Comparison of ENCODE assay signal across 8 cellular contexts in the genomic region with DNA sequence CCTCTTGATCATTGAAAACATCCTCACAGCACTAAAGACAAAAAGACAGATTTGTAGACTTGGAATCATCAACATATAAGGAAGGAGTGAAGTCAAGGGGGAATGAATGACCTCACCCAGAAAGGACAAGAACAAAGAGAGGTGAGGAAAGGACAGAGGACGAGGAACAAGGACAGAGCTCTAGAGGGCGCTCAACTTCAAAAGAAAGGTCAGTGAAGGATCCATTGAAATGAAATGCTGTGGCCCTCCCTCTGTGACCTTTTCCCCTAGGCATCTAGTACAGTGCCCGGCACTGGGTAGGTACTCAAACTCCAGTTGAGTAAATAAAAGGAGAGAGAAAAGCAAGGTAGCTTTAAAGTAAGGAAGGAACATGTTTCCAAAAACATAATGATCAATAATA. TPM values are rescaled to one million over a fixed set of nuclear protein-coding genes. Genes with fewer than 3 reads are reported as not detected.
DNase-seq lines count a peak whose midpoint lies in the region; ATAC-seq, FAIRE-seq and TF ChIP-seq lines count a peak whose summit lies in the region.

No MANE protein-coding gene starts in this region.

- TF ChIP-seq POLR2A in GM12892 (IDR thresholded peaks at IDR 0.05; ENCODE audit: low read depth, low read length) = no peak

- CTCF ChIA-PET in activated CD4-positive, alpha-beta T cell treated with anti-CD3 and anti-CD28 coated beads for 36 hours (lab: Charles Lee) = interaction anchor here (0.6 to 1.2 kb wide), 3 partner anchors 28 to 1396 kb away, joined by 3 to 5 read pairs (median 4); no protein-coding TSS in a partner anchor

- peaks cover 7% of the 10 kb centered on the region for H3K9me3 Mint-ChIP-seq in activated CD4-positive, alpha-beta T cell treated with anti-CD3 and anti-CD28 coated beads for 36 hours (ENCODE audit: low read depth)
- H3K9me3 Mint-ChIP-seq in activated T-helper 17 cell treated with anti-CD3 and anti-CD28 coated beads, Interleukin-2, amount 50 U/mL, for 72 hours = peaks cover 4% of the 10 kb centered on the region
- H3K9me3 Mint-ChIP-seq in natural killer cell treated with Interleukin-12 subunit alpha and Interleukin-12 subunit beta and Interleukin-15 and Interleukin-18, amount 100 ng/mL, for 72 hours = no peaks in the 10 kb centered on the region

- POLR2A ChIA-PET in activated CD4-positive, alpha-beta T cell treated with anti-CD3 and anti-CD28 coated beads for 36 hours (lab: Charles Lee) = interaction anchor here (0.6 kb wide), 1 partner anchor 264 kb away, joined by 12 read pairs; no protein-coding TSS in a partner anchor

- intact Hi-C loops in activated CD4-positive, alpha-beta T cell treated with anti-CD3 and anti-CD28 coated beads for 36 hours (cut with DNase I, micrococcal nuclease) = no loop called here

- H3K4me1 Mint-ChIP-seq in activated CD4-positive, alpha-beta T cell treated with anti-CD3 and anti-CD28 coated beads for 36 hours = peaks cover 11% of the 10 kb centered on the region
- peaks cover 16% of the 10 kb centered on the region for H3K4me1 Mint-ChIP-seq in activated T-helper 17 cell treated with anti-CD3 and anti-CD28 coated beads, Interleukin-2, amount 50 U/mL, for 72 hours
- peaks cover 58 to 79% of the 10 kb centered on the region in 2 donors for H3K4me1 Mint-ChIP-seq in natural killer cell treated with Interleukin-12 subunit alpha and Interleukin-12 subunit beta and Interleukin-15 and Interleukin-18, amount 100 ng/mL, for 72 hours (ENCODE audit: low read depth in 2 of 2)

- no peak overlapping the region for H3K27ac Mint-ChIP-seq in activated CD4-positive, alpha-beta T cell treated with anti-CD3 and anti-CD28 coated beads for 36 hours
- peak overlapping the region; percentile 7 for H3K27ac Mint-ChIP-seq in activated T-helper 17 cell treated with anti-CD3 and anti-CD28 coated beads, Interleukin-2, amount 50 U/mL, for 72 hours
- peak overlapping the region; percentile 99 for H3K27ac Mint-ChIP-seq in natural killer cell treated with Interleukin-12 subunit alpha and Interleukin-12 subunit beta and Interleukin-15 and Interleukin-18, amount 100 ng/mL, for 72 hours

- peak; percentile 61 for ATAC-seq in activated CD4-positive, alpha-beta T cell treated with anti-CD3 and anti-CD28 coated beads for 36 hours
- ATAC-seq in activated T-helper 17 cell treated with anti-CD3 and anti-CD28 coated beads, Interleukin-2, amount 50 U/mL, for 72 hours (replicated peaks) = peak; percentile 71
- peak; percentile 82 for ATAC-seq in natural killer cell treated with Interleukin-12 subunit alpha and Interleukin-12 subunit beta and Interleukin-15 and Interleukin-18, amount 100 ng/mL, for 72 hours
- ATAC-seq in HG02852 (IDR thresholded peaks at IDR 0.05; ENCODE audit: unreplicated experiment) = no peak

- no peak for FAIRE-seq in GM12892 (lab: Jason Lieb, UNC)

- H3K27me3 Mint-ChIP-seq in activated CD4-positive, alpha-beta T cell treated with anti-CD3 and anti-CD28 coated beads for 36 hours = peaks cover 8% of the 10 kb centered on the region
- peaks cover 22% of the 10 kb centered on the region for H3K27me3 Mint-ChIP-seq in activated T-helper 17 cell treated with anti-CD3 and anti-CD28 coated beads, Interleukin-2, amount 50 U/mL, for 72 hours
- H3K27me3 Mint-ChIP-seq in natural killer cell treated with Interleukin-12 subunit alpha and Interleukin-12 subunit beta and Interleukin-15 and Interleukin-18, amount 100 ng/mL, for 72 hours = no peaks in the 10 kb centered on the region

- H3K36me3 Mint-ChIP-seq in activated CD4-positive, alpha-beta T cell treated with anti-CD3 and anti-CD28 coated beads for 36 hours (ENCODE audit: low read depth) = no peaks in the 10 kb centered on the region
- no peaks in the 10 kb centered on the region for H3K36me3 Mint-ChIP-seq in activated T-helper 17 cell treated with anti-CD3 and anti-CD28 coated beads, Interleukin-2, amount 50 U/mL, for 72 hours (ENCODE audit: low read depth)
- peaks cover 62% of the 10 kb centered on the region for H3K36me3 Mint-ChIP-seq in natural killer cell treated with Interleukin-12 subunit alpha and Interleukin-12 subunit beta and Interleukin-15 and Interleukin-18, amount 100 ng/mL, for 72 hours

- no peak overlapping the region for H3K4me3 Mint-ChIP-seq in activated CD4-positive, alpha-beta T cell treated with anti-CD3 and anti-CD28 coated beads for 36 hours
- H3K4me3 Mint-ChIP-seq in activated T-helper 17 cell treated with anti-CD3 and anti-CD28 coated beads, Interleukin-2, amount 50 U/mL, for 72 hours = peak overlapping the region; percentile 30
- H3K4me3 Mint-ChIP-seq in natural killer cell treated with Interleukin-12 subunit alpha and Interleukin-12 subunit beta and Interleukin-15 and Interleukin-18, amount 100 ng/mL, for 72 hours = peak overlapping the region; percentile 95

- no peak overlapping the region for H3K4me3 ChIP-seq in LNCaP clone FGC (ENCODE audit: low read depth, low read length)

- peak; percentile 19; the same call in 1 of the 2 replicates for TF ChIP-seq CTCF in LNCaP clone FGC (IDR thresholded peaks at IDR 0.05; ENCODE audit: control insufficient read depth, extremely low read depth, insufficient read depth)

- DNase-seq in activated CD4-positive, alpha-beta T cell treated with anti-CD3 and anti-CD28 coated beads for 36 hours = peak; percentile 33
- DNase-seq in activated CD4-positive, alpha-beta T cell treated with anti-CD3 and anti-CD28 coated beads for 4 hours = no peak
- DNase-seq in LNCaP clone FGC (ENCODE audit: low read depth) = no peak
- peak; percentile 75 for DNase-seq in natural killer cell treated with Interleukin-12 subunit alpha and Interleukin-12 subunit beta and Interleukin-15 and Interleukin-18, amount 100 ng/mL, for 72 hours (ENCODE audit: low spot score)
- no peak for DNase-seq in GM12892 (ENCODE audit: insufficient read length)
- no peak for DNase-seq in foreskin melanocyte

RNA-seq across cellular contexts. Expression of a gene that starts 2.6 kb away (rescaled TPM):
- 1 to 10 TPM; 5.0 to 5.1 TPM for total RNA-seq in activated CD4-positive, alpha-beta T cell treated with anti-CD3 and anti-CD28 coated beads for 36 hours
- total RNA-seq in activated T-helper 17 cell treated with anti-CD3 and anti-CD28 coated beads, Interleukin-2, amount 50 U/mL, for 72 hours = 10 to 100 TPM; 20.0 to 26.1 TPM
- total RNA-seq in natural killer cell treated with Interleukin-12 subunit alpha and Interleukin-12 subunit beta and Interleukin-15 and Interleukin-18, amount 100 ng/mL, for 72 hours = 100 to 1,000 TPM; 273 to 296 TPM
- polyA plus RNA-seq in GM12892 (2012; ENCODE audit: missing spikeins) = 0.06 TPM

Comparison
In these comparisons a context has a peak if more than half of its experiments do, and no peak if none do; other contexts are left out.
1. DNase-seq: peak in activated CD4-positive, alpha-beta T cell treated with anti-CD3 and anti-CD28 coated beads for 36 hours (single experiment) and natural killer cell treated with Interleukin-12 subunit alpha and Interleukin-12 subunit beta and Interleukin-15 and Interleukin-18, amount 100 ng/mL, for 72 hours (single experiment); none in activated CD4-positive, alpha-beta T cell treated with anti-CD3 and anti-CD28 coated beads for 4 hours (0 of 2), LNCaP clone FGC (single experiment), GM12892 (single experiment) and foreskin melanocyte (single experiment).
2. RNA of a gene that starts 2.6 kb away (total RNA-seq): 273 to 296 TPM in natural killer cell treated with Interleukin-12 subunit alpha and Interleukin-12 subunit beta and Interleukin-15 and Interleukin-18, amount 100 ng/mL, for 72 hours; 20.0 to 26.1 TPM in activated T-helper 17 cell treated with anti-CD3 and anti-CD28 coated beads, Interleukin-2, amount 50 U/mL, for 72 hours and 5.0 to 5.1 TPM in activated CD4-positive, alpha-beta T cell treated with anti-CD3 and anti-CD28 coated beads for 36 hours; every median in the first group is over 10 times any median in the second.